8 cellular contexts compared by ENCODE assay signal in genomic region chr12:12611512-12612306, GRCh38. TPM values are rescaled to one million over a fixed set of nuclear protein-coding genes. Genes with fewer than 3 reads are reported as not detected.
A peak's percentile ranks its signal among the peaks of the same experiment; 100 is the strongest.
DNase-seq lines count a peak whose midpoint lies in the region; ATAC-seq and TF ChIP-seq lines count a peak whose summit lies in the region.

TSS of gene CREBL2 (plus strand) at chr12:12611876. CDS start at chr12:12612173, 297 bp downstream.

- H3K4me1 ChIP-seq in adipocyte (ENCODE audit: control insufficient read depth, insufficient read depth, low read length): peaks cover 10% of the 10 kb centered on the region
- H3K4me1 ChIP-seq in cardiac muscle cell (ENCODE audit: low read depth): peaks cover 9% of the 10 kb centered on the region
- H3K4me1 ChIP-seq in parathyroid adenoma: no peaks in the 10 kb centered on the region
- peaks cover 0 to 64% (median 21%) of the 10 kb centered on the region in 4 donors for H3K4me1 ChIP-seq in tibial nerve

- peak within 1 kb of the TSS; percentile 94 for H2AFZ ChIP-seq in parathyroid adenoma

- peaks cover 20% of the 10 kb centered on the region for H3K79me2 ChIP-seq in parathyroid adenoma

- H3K36me3 ChIP-seq in adipocyte (ENCODE audit: control insufficient read depth, insufficient read depth, low read length, severe bottlenecking) (no peaks in the 10 kb centered on the region), cardiac muscle cell (no peaks in the 10 kb centered on the region), parathyroid adenoma (ENCODE audit: control insufficient read depth, insufficient read depth, low read length) (no peaks in the 10 kb centered on the region), tibial nerve (peaks cover 0 to 4% (median 3%) of the 10 kb centered on the region in 3 donors)

- H3K9ac ChIP-seq in adipocyte (ENCODE audit: low read length): peak within 1 kb of the TSS; percentile 89
- H3K9ac ChIP-seq in parathyroid adenoma: peak within 1 kb of the TSS; percentile 89

- H3K27me3 ChIP-seq in adipocyte (replicated peaks; ENCODE audit: control insufficient read depth, insufficient read depth, low read length) (no peaks in the 10 kb centered on the region), cardiac muscle cell (no peaks in the 10 kb centered on the region), parathyroid adenoma (ENCODE audit: control insufficient read depth, insufficient read depth, low read length) (no peaks in the 10 kb centered on the region), tibial nerve (no peaks in the 10 kb centered on the region)

- peak; percentile 76 to 99 for TF ChIP-seq EP300 in tibial nerve (IDR thresholded peaks at IDR 0.05)

- H3K9me3 ChIP-seq in adipocyte (ENCODE audit: control insufficient read depth, low read length) (no peaks in the 10 kb centered on the region), cardiac muscle cell (ENCODE audit: low read depth) (no peaks in the 10 kb centered on the region), parathyroid adenoma (ENCODE audit: control insufficient read depth, low read length) (no peaks in the 10 kb centered on the region), tibial nerve (no peaks in the 10 kb centered on the region)

- no peak for TF ChIP-seq CTCF in cardiac muscle cell (IDR thresholded peaks at IDR 0.05; ENCODE audit: low read depth, low read length)
- TF ChIP-seq CTCF in parathyroid adenoma (IDR thresholded peaks at IDR 0.05): no peak
- peak in 1 of 5 experiments; percentile 52 for TF ChIP-seq CTCF in tibial nerve (IDR thresholded peaks at IDR 0.05)

- H3K4me2 ChIP-seq in parathyroid adenoma (ENCODE audit: low read length): peak within 1 kb of the TSS; percentile 83

- TF ChIP-seq POLR2A in GM10847 (IDR thresholded peaks at IDR 0.05; ENCODE audit: extremely low read depth, insufficient read length) (peak; percentile 60), tibial nerve (IDR thresholded peaks at IDR 0.05) (peak; percentile 67 to 74)

- H3K27ac ChIP-seq in cardiac muscle cell: peak within 1 kb of the TSS; percentile 94
- peak within 1 kb of the TSS; percentile 97 for H3K27ac ChIP-seq in parathyroid adenoma
- peak within 1 kb of the TSS; percentile 92 to 99 (median 98) for H3K27ac ChIP-seq in tibial nerve

- 0 to 1% methylated on average over 33 to 40 of the region's 51 CpGs for WGBS in tibial nerve, 2 donors

- H3K4me3 ChIP-seq in adipocyte (ENCODE audit: low read length): peak within 1 kb of the TSS; percentile 94
- H3K4me3 ChIP-seq in cardiac muscle cell: peak within 1 kb of the TSS; percentile 52
- peak within 1 kb of the TSS; percentile 92 for H3K4me3 ChIP-seq in parathyroid adenoma (ENCODE audit: low read depth, low read length)
- H3K4me3 ChIP-seq in tibial nerve: peak within 1 kb of the TSS; percentile 76 to 90 (median 82)

- DNase-seq in NCI-H1105 treated with DMSO at 0.1 percent for 48 hours (lab: John Stamatoyannopoulos, UW) (peak; percentile 99), T follicular helper cell (ENCODE audit: low read depth) (peak; percentile 79), adipocyte (ENCODE audit: low read depth) (peak; percentile 96), cardiac muscle cell (ENCODE audit: low read depth in 1 of 2, low spot score in 1 of 2) (peak; percentile 97 to 99), tibial nerve (ENCODE audit: low spot score in 2 of 2) (peak; percentile 90)

- peak; percentile 67 for ATAC-seq in HG02623 (IDR thresholded peaks at IDR 0.05; ENCODE audit: unreplicated experiment)

RNA-seq across cellular contexts. Expression of gene CREBL2, which starts in this region (rescaled TPM):
- total RNA-seq in cardiac muscle cell: 16.0 and 18.3 TPM in 2 replicates
- polyA plus RNA-seq in cardiac muscle cell: 20.1 and 20.8 TPM in 2 replicates
- total RNA-seq in tibial nerve: 10 to 100 TPM; 39.9 to 74.7 (median 52.9) TPM

Comparison
In these comparisons a context has a peak if more than half of its experiments do, and no peak if none do; other contexts are left out.
1. Peak in every context shown above with its lines: DNase-seq, ATAC-seq, H3K4me3 ChIP-seq and H3K27ac ChIP-seq.